In genomic region chr2:36918307-36918706, GRCh38 we compare ENCODE assay signal across 12 cellular contexts. TPM values are rescaled to one million over a fixed set of nuclear protein-coding genes. Genes with fewer than 3 reads are reported as not detected.
DNase-seq lines count a peak whose midpoint lies in the region; ATAC-seq, FAIRE-seq and TF ChIP-seq lines count a peak whose summit lies in the region.
"Had no signal": no experiment of that assay in that cellular context is flagged by ENCODE, and none has a peak within 500 bp of the region (broad histone marks: within the 10 kb centered on the region; RNA-seq: fewer than 3 reads in every experiment).

No MANE protein-coding gene starts in this region.

- H3K27me3 ChIP-seq in Loucy (ENCODE audit: insufficient read depth, low read length, poor library complexity, severe bottlenecking) (no peaks in the 10 kb centered on the region), osteoblast (ENCODE audit: insufficient read depth, low read length) (no peaks in the 10 kb centered on the region), ascending aorta (no peaks in the 10 kb centered on the region)
- H3K27me3 ChIP-seq: breast epithelium had no signal

- H3K36me3 ChIP-seq in Loucy (ENCODE audit: insufficient read depth, low read length) (peaks cover 23% of the 10 kb centered on the region; the same call in 1 of the 2 replicates), osteoblast (ENCODE audit: insufficient read depth, low read length) (peaks cover 6% of the 10 kb centered on the region), ascending aorta (peaks cover 0 to 5% of the 10 kb centered on the region in 2 donors)
- H3K36me3 ChIP-seq: breast epithelium had no signal

- H3K4me3 ChIP-seq in Loucy (ENCODE audit: low read length, poor library complexity, severe bottlenecking) (no peak overlapping the region), osteoblast (ENCODE audit: insufficient read depth, low read length) (no peak overlapping the region), ascending aorta (no peak overlapping the region)
- H3K4me3 ChIP-seq: breast epithelium had no signal

- H3K79me2 ChIP-seq in Loucy (ENCODE audit: insufficient read depth, low read length) = 0 out of 2 replicates have a peak, but pooled peaks cover 4% of the 10 kb centered on the region
- peaks cover 9% of the 10 kb centered on the region for H3K79me2 ChIP-seq in osteoblast (ENCODE audit: insufficient read depth, low read length)

- peak; percentile 96 for FAIRE-seq in G401.6 (lab: Jason Lieb, UNC)
- peak; percentile 58 for FAIRE-seq in endometrium (lab: Jason Lieb, UNC)

- no peak overlapping the region for H2AFZ ChIP-seq in Loucy (ENCODE audit: low read length)
- H2AFZ ChIP-seq in osteoblast (ENCODE audit: low read length) = no peak overlapping the region

- peak; percentile 46 for TF ChIP-seq CTCF in Loucy (conservative IDR thresholded peaks at IDR 0.05; ENCODE audit: low read length)
- TF ChIP-seq CTCF in osteoblast (IDR thresholded peaks at IDR 0.05; ENCODE audit: extremely low read depth, low read depth, low read length) = peak; percentile 48
- TF ChIP-seq CTCF in ascending aorta (IDR thresholded peaks at IDR 0.05) = peak in 1 of 3 experiments; percentile 34

- no peaks in the 10 kb centered on the region for H3F3A ChIP-seq in Loucy (ENCODE audit: low read depth)

- no peaks in the 10 kb centered on the region for H3K9me2 ChIP-seq in Loucy (replicated peaks; ENCODE audit: low read depth, low read length)

- H3K9ac ChIP-seq in Loucy (ENCODE audit: low read depth, low read length, poor library complexity, severe bottlenecking) = no peak overlapping the region
- H3K9ac ChIP-seq: KMS-11 had no signal

- H3K4me2 ChIP-seq in Loucy (ENCODE audit: low read depth, low read length, poor library complexity, severe bottlenecking) (no peak overlapping the region), osteoblast (ENCODE audit: insufficient read depth, low read length) (no peak overlapping the region)
- H3K4me2 ChIP-seq: KMS-11 had no signal

- H3K4me1 ChIP-seq in Loucy (ENCODE audit: insufficient read depth, low read length, poor library complexity, severe bottlenecking) = no peaks in the 10 kb centered on the region
- H3K4me1 ChIP-seq in osteoblast (ENCODE audit: insufficient read depth, low read length) = peaks cover 2% of the 10 kb centered on the region
- no peaks in the 10 kb centered on the region for H3K4me1 ChIP-seq in ascending aorta
- H3K4me1 ChIP-seq: breast epithelium had no signal

- intact Hi-C loops in ascending aorta (cut with DNase I) = loop anchor here (10.0 kb wide), 1 partner anchor 134 kb away; no protein-coding TSS in a partner anchor

- H3K9me3 ChIP-seq in Loucy (ENCODE audit: insufficient read depth, low read depth, low read length) (no peaks in the 10 kb centered on the region), osteoblast (ENCODE audit: low read depth, low read length) (no peaks in the 10 kb centered on the region), ascending aorta (no peaks in the 10 kb centered on the region)
- H3K9me3 ChIP-seq: breast epithelium had no signal

- H4K20me1 ChIP-seq in Loucy (ENCODE audit: insufficient read depth, low read length, poor library complexity, severe bottlenecking) = peaks cover 7% of the 10 kb centered on the region
- peaks cover 3% of the 10 kb centered on the region for H4K20me1 ChIP-seq in osteoblast (ENCODE audit: insufficient read depth, low read length)

- DNase-seq in osteoblast (ENCODE audit: insufficient read length, low spot score, missing footprints) (no peak), ascending aorta (ENCODE audit: low spot score in 2 of 2) (no peak), retina (no peak)
- DNase-seq: occipital lobe; stimulated activated CD4-positive, alpha-beta T cell treated with anti-CD3 and anti-CD28 coated beads, Interleukin-2, amount 100 ng/mL, for 24 hours; stimulated activated naive CD4-positive, alpha-beta T cell treated with Interleukin-2 at 50 U/mL for 16 hours had no signal

- H3K27ac ChIP-seq in osteoblast (ENCODE audit: low read depth, low read length) (no peak overlapping the region), ascending aorta (no peak overlapping the region)
- H3K27ac ChIP-seq: breast epithelium, KMS-11 had no signal

- ATAC-seq in GM21360 (IDR thresholded peaks at IDR 0.05; ENCODE audit: unreplicated experiment) = no peak

RNA-seq across cellular contexts. Expression of gene STRN, which starts 48.0 kb away (rescaled TPM):
- total RNA-seq in osteoblast (21.4 and 25.0 TPM in 2 replicates), ascending aorta (4.3 TPM)
